26 cellular contexts compared by ENCODE assay signal in the genomic region with DNA sequence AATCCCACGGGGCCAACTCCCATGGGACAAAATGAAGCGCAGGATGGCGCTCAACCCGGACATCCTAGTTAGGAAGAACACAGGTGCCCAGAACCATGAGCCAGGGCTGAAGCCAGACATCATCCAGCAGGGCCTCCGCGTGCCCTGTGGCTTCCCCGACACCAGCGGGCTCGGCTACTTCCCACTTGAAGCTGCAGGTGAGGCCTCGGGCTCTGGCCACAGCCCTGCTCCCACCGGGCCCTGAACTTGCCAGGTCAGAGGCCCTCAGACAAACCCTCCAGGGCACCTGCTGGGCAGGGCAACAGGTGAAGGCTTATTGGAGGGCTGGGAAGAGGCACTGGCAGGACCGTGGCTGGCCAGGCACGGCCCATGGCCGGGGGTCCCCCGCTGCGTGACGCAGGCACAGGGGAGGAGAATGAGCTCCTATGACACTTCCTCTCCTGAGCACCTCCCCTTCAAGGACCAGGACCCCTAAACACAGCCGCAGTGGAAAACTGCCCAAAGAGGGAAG.
DNase-seq lines count a peak whose midpoint lies in the region; ATAC-seq and TF ChIP-seq lines count a peak whose summit lies in the region.
"Had no signal": no experiment of that assay in that cellular context is flagged by ENCODE, and none has a peak within 500 bp of the region (broad histone marks: within the 10 kb centered on the region; RNA-seq: fewer than 3 reads in every experiment).

No MANE protein-coding gene starts in this region.

- DNase-seq in left ventricle myocardium superior: peak; percentile 29
- DNase-seq in heart left ventricle: no peak
- DNase-seq in type B pancreatic cell (ENCODE audit: extremely low spot score, unreplicated experiment): no peak
- DNase-seq in NCI-H748 (lab: John Stamatoyannopoulos, UW; ENCODE audit: unreplicated experiment): no peak
- DNase-seq in foreskin melanocyte: no peak
- DNase-seq: activated CD8-positive, alpha-beta T cell treated with anti-CD3 and anti-CD28 coated beads, Interleukin-2, amount 10 ng/mL, durations not matched to agents 7 days and 5 days; activated naive CD4-positive, alpha-beta T cell treated with anti-CD3 and anti-CD28 coated beads for 36 hours; Calu3; colonic mucosa; DND-41; effector CD8-positive, alpha-beta T cell; erythroblast; foreskin fibroblast; mesendoderm; NCI-H1436; NCI-H2107; NCI-H774; retina; stimulated activated CD4-positive, alpha-beta T cell treated with anti-CD3 and anti-CD28 coated beads, Interleukin-2, amount 100 ng/mL, for 24 hours; T-cell had no signal

- H3K27me3 ChIP-seq in heart left ventricle: no peaks in the 10 kb centered on the region
- H3K27me3 ChIP-seq: BLaER1, colonic mucosa, ovary had no signal

- peaks cover 15% of the 10 kb centered on the region for H3K4me1 Mint-ChIP-seq in activated T-helper 17 cell treated with anti-CD3 and anti-CD28 coated beads, Interleukin-2, amount 50 U/mL, for 72 hours
- peaks cover 55% of the 10 kb centered on the region for H3K4me1 Mint-ChIP-seq in nephron
- peaks cover 29% of the 10 kb centered on the region for H3K4me1 Mint-ChIP-seq in type B pancreatic cell (ENCODE audit: unreplicated experiment)

- no peaks in the 10 kb centered on the region for H3K27me3 Mint-ChIP-seq in activated T-helper 17 cell treated with anti-CD3 and anti-CD28 coated beads, Interleukin-2, amount 50 U/mL, for 72 hours
- no peaks in the 10 kb centered on the region for H3K27me3 Mint-ChIP-seq in nephron (ENCODE audit: low read depth)
- H3K27me3 Mint-ChIP-seq in type B pancreatic cell: no peaks in the 10 kb centered on the region
- H3K27me3 Mint-ChIP-seq: T-cell had no signal

- no peak overlapping the region for H3K4me3 ChIP-seq in heart left ventricle
- H3K4me3 ChIP-seq: BLaER1, colonic mucosa, ovary had no signal

- no peaks in the 10 kb centered on the region for H3K9me3 ChIP-seq in heart left ventricle
- H3K9me3 ChIP-seq: BLaER1, colonic mucosa, ovary had no signal

- H3K27ac ChIP-seq in heart left ventricle: no peak overlapping the region
- H3K27ac ChIP-seq: BLaER1, colonic mucosa, KMS-11, ovary had no signal

- WGBS in heart left ventricle, 4 donors: 88 to 96% (median 93%) methylated on average over 15 to 18 of the region's 18 CpGs

- no peak for TF ChIP-seq CTCF in heart left ventricle (IDR thresholded peaks at IDR 0.05)
- no peak for TF ChIP-seq CTCF in nephron (IDR thresholded peaks at IDR 0.05; ENCODE audit: unreplicated experiment in 3 of 3)
- TF ChIP-seq CTCF in type B pancreatic cell (conservative IDR thresholded peaks at IDR 0.05): no peak

- no peak overlapping the region for H3K4me3 Mint-ChIP-seq in activated T-helper 17 cell treated with anti-CD3 and anti-CD28 coated beads, Interleukin-2, amount 50 U/mL, for 72 hours
- no peak overlapping the region for H3K4me3 Mint-ChIP-seq in nephron
- no peak overlapping the region for H3K4me3 Mint-ChIP-seq in type B pancreatic cell
- H3K4me3 Mint-ChIP-seq: activated CD8-positive, alpha-beta T cell treated with anti-CD3 and anti-CD28 coated beads, Interleukin-2, amount 10 ng/mL, durations not matched to agents 7 days and 5 days; activated naive CD4-positive, alpha-beta T cell treated with anti-CD3 and anti-CD28 coated beads for 36 hours; T-cell had no signal

- peak overlapping the region; percentile 62 for H3K27ac Mint-ChIP-seq in activated T-helper 17 cell treated with anti-CD3 and anti-CD28 coated beads, Interleukin-2, amount 50 U/mL, for 72 hours
- H3K27ac Mint-ChIP-seq in nephron (peak overlapping the region in 2 of 3 experiments; percentile 22 to 61), type B pancreatic cell (peak overlapping the region; percentile 55)
- H3K27ac Mint-ChIP-seq: activated naive CD4-positive, alpha-beta T cell treated with anti-CD3 and anti-CD28 coated beads for 36 hours had no signal

- H3K4me1 ChIP-seq in heart left ventricle: peaks cover 3 to 37% (median 18%) of the 10 kb centered on the region in 12 donors
- H3K4me1 ChIP-seq: colonic mucosa had no signal

- ATAC-seq in left ventricle myocardium superior: no peak
- no peak for ATAC-seq in heart left ventricle
- ATAC-seq in activated T-helper 17 cell treated with anti-CD3 and anti-CD28 coated beads, Interleukin-2, amount 50 U/mL, for 72 hours (replicated peaks): no peak
- no peak for ATAC-seq in GM18505 (IDR thresholded peaks at IDR 0.05; ENCODE audit: unreplicated experiment)
- ATAC-seq: activated CD8-positive, alpha-beta T cell treated with anti-CD3 and anti-CD28 coated beads, Interleukin-2, amount 10 ng/mL, durations not matched to agents 7 days and 5 days; T-cell had no signal

- intact Hi-C loops in left ventricle myocardium superior (cut with micrococcal nuclease): no loop called here
- intact Hi-C loops in heart left ventricle (cut with DNase I): no loop called here

- no peaks in the 10 kb centered on the region for H3K9me3 Mint-ChIP-seq in activated T-helper 17 cell treated with anti-CD3 and anti-CD28 coated beads, Interleukin-2, amount 50 U/mL, for 72 hours
- H3K9me3 Mint-ChIP-seq in nephron: no peaks in the 10 kb centered on the region
- no peaks in the 10 kb centered on the region for H3K9me3 Mint-ChIP-seq in type B pancreatic cell
- H3K9me3 Mint-ChIP-seq: activated naive CD4-positive, alpha-beta T cell treated with anti-CD3 and anti-CD28 coated beads for 36 hours; T-cell had no signal

- peaks cover 0 to 98% (median 57%) of the 10 kb centered on the region in 9 donors for H3K36me3 ChIP-seq in heart left ventricle
- H3K36me3 ChIP-seq: ovary had no signal

- no peak for TF ChIP-seq POLR2A in heart left ventricle (IDR thresholded peaks at IDR 0.05)
- TF ChIP-seq POLR2A in GM18505 (IDR thresholded peaks at IDR 0.05; ENCODE audit: borderline replicate concordance, extremely low read depth, insufficient read depth, insufficient read length): no peak

- peaks cover 100% of the 10 kb centered on the region for H3K36me3 Mint-ChIP-seq in activated T-helper 17 cell treated with anti-CD3 and anti-CD28 coated beads, Interleukin-2, amount 50 U/mL, for 72 hours (ENCODE audit: low read depth)
- H3K36me3 Mint-ChIP-seq in nephron (ENCODE audit: low read depth): peaks cover 78% of the 10 kb centered on the region
- peaks cover 38% of the 10 kb centered on the region for H3K36me3 Mint-ChIP-seq in type B pancreatic cell
